Comparison of ENCODE assay signal across 23 cellular contexts in the genomic region with DNA sequence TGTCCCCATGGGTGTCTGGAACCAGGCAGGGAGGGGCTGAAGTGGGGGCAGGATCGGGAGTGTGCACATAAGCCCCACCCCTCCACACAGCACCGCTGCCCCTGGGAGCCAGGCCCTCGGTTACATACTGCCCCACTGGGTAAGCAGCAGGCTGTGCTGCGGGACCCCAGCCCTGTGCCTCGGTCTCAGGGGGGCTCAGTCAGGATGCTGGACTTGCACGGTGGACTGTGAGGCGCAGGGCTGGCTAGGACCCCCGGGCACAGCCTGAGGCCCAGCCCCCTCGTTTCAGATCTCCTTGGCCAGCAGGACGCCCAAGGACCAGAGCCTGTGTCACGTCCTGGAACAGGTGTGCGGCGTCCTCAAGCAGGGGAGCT. TPM values are rescaled to one million over a fixed set of nuclear protein-coding genes. Genes with fewer than 3 reads are reported as not detected.
DNase-seq lines count a peak whose midpoint lies in the region; ATAC-seq and TF ChIP-seq lines count a peak whose summit lies in the region.
"Had no signal": no experiment of that assay in that cellular context is flagged by ENCODE, and none has a peak within 500 bp of the region (broad histone marks: within the 10 kb centered on the region; RNA-seq: fewer than 3 reads in every experiment).

No MANE protein-coding gene starts in this region.

- H3K27ac Mint-ChIP-seq in chondrocyte (ENCODE audit: unreplicated experiment) = peak overlapping the region; percentile 17
- H3K27ac Mint-ChIP-seq: activated naive CD4-positive, alpha-beta T cell treated with anti-CD3 and anti-CD28 coated beads, Interleukin-2, amount 50 U/mL, for 24 hours had no signal

- no peak overlapping the region for H2AFZ ChIP-seq in osteoblast (ENCODE audit: low read length)

- no peaks in the 10 kb centered on the region for H3K9me3 Mint-ChIP-seq in chondrocyte (ENCODE audit: low read depth)
- H3K9me3 Mint-ChIP-seq: activated CD8-positive, alpha-beta T cell treated with anti-CD3 and anti-CD28 coated beads for 36 hours; activated naive CD4-positive, alpha-beta T cell treated with anti-CD3 and anti-CD28 coated beads, Interleukin-2, amount 50 U/mL, for 24 hours; activated T-cell treated with anti-CD3 and anti-CD28 coated beads, Interleukin-2, amount 50 U/mL, for 4 hours; naive thymus-derived CD4-positive, alpha-beta T cell had no signal

- H3K4me3 ChIP-seq in osteoblast (ENCODE audit: insufficient read depth, low read length) = no peak overlapping the region
- H3K4me3 ChIP-seq: esophagus muscularis mucosa had no signal

- DNase-seq in GM13976 (ENCODE audit: low spot score) (peak; percentile 31), chondrocyte (ENCODE audit: low spot score) (no peak), osteoblast (ENCODE audit: insufficient read length, low spot score, missing footprints) (peak; percentile 62), anterior cingulate cortex (lab: John Stamatoyannopoulos, UW) (no peak), cardiac septum (ENCODE audit: low spot score) (no peak)
- DNase-seq: activated CD8-positive, alpha-beta T cell treated with anti-CD3 and anti-CD28 coated beads for 36 hours; activated T-cell treated with anti-CD3 and anti-CD28 coated beads, Interleukin-2, amount 50 U/mL, for 4 hours; effector CD8-positive, alpha-beta T cell; KG1; naive thymus-derived CD4-positive, alpha-beta T cell; NCI-H187; NCI-H748 treated with DMSO at 0.1 percent for 48 hours; OCI-M1; SHP77; stimulated activated CD4-positive, alpha-beta T cell treated with anti-CD3 and anti-CD28 coated beads, Interleukin-2, amount 100 ng/mL, for 24 hours; stimulated activated naive CD4-positive, alpha-beta T cell treated with Interleukin-2 at 50 U/mL for 16 hours; SW 1271 had no signal

- H3K79me2 ChIP-seq in osteoblast (ENCODE audit: insufficient read depth, low read length) = no peaks in the 10 kb centered on the region

- no peak overlapping the region for H3K27ac ChIP-seq in osteoblast (ENCODE audit: low read depth, low read length)

- H3K27me3 ChIP-seq in osteoblast (ENCODE audit: insufficient read depth, low read length) = no peaks in the 10 kb centered on the region
- H3K27me3 ChIP-seq: esophagus muscularis mucosa had no signal

- peaks cover 7% of the 10 kb centered on the region for H3K4me1 Mint-ChIP-seq in chondrocyte (ENCODE audit: low read depth)
- H3K4me1 Mint-ChIP-seq: activated naive CD4-positive, alpha-beta T cell treated with anti-CD3 and anti-CD28 coated beads, Interleukin-2, amount 50 U/mL, for 24 hours had no signal

- H4K20me1 ChIP-seq in osteoblast (ENCODE audit: insufficient read depth, low read length) = peaks cover 21% of the 10 kb centered on the region

- H3K4me2 ChIP-seq in osteoblast (ENCODE audit: insufficient read depth, low read length) = no peak overlapping the region

- intact Hi-C loops in cardiac septum (cut with DNase I) = no loop called here

- H3K36me3 ChIP-seq in osteoblast (ENCODE audit: insufficient read depth, low read length) = peaks cover 48% of the 10 kb centered on the region

- peaks cover 5% of the 10 kb centered on the region for H3K36me3 Mint-ChIP-seq in chondrocyte (ENCODE audit: low read depth)

- TF ChIP-seq CTCF in GM13976 (IDR thresholded peaks at IDR 0.05; ENCODE audit: borderline replicate concordance, control extremely low read depth, extremely low read depth, insufficient read depth, missing control alignments) = no peak
- TF ChIP-seq CTCF in chondrocyte (IDR thresholded peaks at IDR 0.05) = no peak
- TF ChIP-seq CTCF in osteoblast (IDR thresholded peaks at IDR 0.05; ENCODE audit: extremely low read depth, low read depth, low read length) = no peak

- ATAC-seq in GM21381 (IDR thresholded peaks at IDR 0.05; ENCODE audit: unreplicated experiment) = no peak
- ATAC-seq: activated CD4-positive, CD25-positive, alpha-beta regulatory T cell treated with anti-CD3 and anti-CD28 coated beads, Interleukin-2, amount 50 U/mL, for 24 hours; activated CD8-positive, alpha-beta T cell treated with anti-CD3 and anti-CD28 coated beads for 36 hours; activated T-cell treated with anti-CD3 and anti-CD28 coated beads, Interleukin-2, amount 50 U/mL, for 4 hours; naive thymus-derived CD4-positive, alpha-beta T cell had no signal

- no peaks in the 10 kb centered on the region for H3K4me1 ChIP-seq in osteoblast (ENCODE audit: insufficient read depth, low read length)

- no peak overlapping the region for H3K4me3 Mint-ChIP-seq in chondrocyte (ENCODE audit: unreplicated experiment)
- H3K4me3 Mint-ChIP-seq: activated CD8-positive, alpha-beta T cell treated with anti-CD3 and anti-CD28 coated beads for 36 hours; activated naive CD4-positive, alpha-beta T cell treated with anti-CD3 and anti-CD28 coated beads, Interleukin-2, amount 50 U/mL, for 24 hours; activated T-cell treated with anti-CD3 and anti-CD28 coated beads, Interleukin-2, amount 50 U/mL, for 4 hours; naive thymus-derived CD4-positive, alpha-beta T cell had no signal

- no peaks in the 10 kb centered on the region for H3K27me3 Mint-ChIP-seq in chondrocyte (ENCODE audit: low read depth)
- H3K27me3 Mint-ChIP-seq: activated CD8-positive, alpha-beta T cell treated with anti-CD3 and anti-CD28 coated beads for 36 hours; activated naive CD4-positive, alpha-beta T cell treated with anti-CD3 and anti-CD28 coated beads, Interleukin-2, amount 50 U/mL, for 24 hours; naive thymus-derived CD4-positive, alpha-beta T cell had no signal

- in situ Hi-C loops in GM13976 (cut with MboI; ENCODE audit: low sequenced_read_pairs, unreplicated experiment) = loop anchor here (10.0 kb wide), 1 partner anchor 95 kb away; no protein-coding TSS in a partner anchor

- no peaks in the 10 kb centered on the region for H3K9me3 ChIP-seq in osteoblast (ENCODE audit: low read depth, low read length)
- H3K9me3 ChIP-seq: esophagus muscularis mucosa had no signal

RNA-seq across cellular contexts. Expression of gene MPND, which starts 16.3 kb away (rescaled TPM):
- total RNA-seq in chondrocyte (13.6 to 14.9 TPM (median 14.1 TPM) in 3 replicates), osteoblast (6.8 and 6.9 TPM in 2 replicates), cardiac septum (14.9 TPM)

RNA-seq across cellular contexts. Expression of gene STAP2, which starts 21.0 kb away (rescaled TPM):
- total RNA-seq in chondrocyte (0.85 to 2.0 TPM (median 1.0 TPM) in 3 replicates), osteoblast (2.4 and 2.5 TPM in 2 replicates), cardiac septum (0.83 TPM)

RNA-seq across cellular contexts. Expression of gene SH3GL1, which starts 40.7 kb away (rescaled TPM):
- total RNA-seq in chondrocyte (96.3 to 103 TPM (median 96.6 TPM) in 3 replicates), osteoblast (83.2 and 84.9 TPM in 2 replicates), cardiac septum (22.0 TPM)

RNA-seq across cellular contexts. Expression of gene CHAF1A, which starts 42.8 kb away (rescaled TPM):
- total RNA-seq in chondrocyte (6.6 to 20.5 TPM (median 7.1 TPM) in 3 replicates), osteoblast (3.6 and 5.6 TPM in 2 replicates), cardiac septum (5.1 TPM)

RNA-seq across cellular contexts. Expression of gene FSD1, which starts 55.2 kb away (rescaled TPM):
- total RNA-seq in chondrocyte (8.8 to 13.7 TPM (median 11.6 TPM) in 3 replicates), osteoblast (0.29 and 1.1 TPM in 2 replicates), cardiac septum (0.24 TPM)
- total RNA-seq: mesenteric fat pad, skeletal muscle tissue had no signal

Comparison
In these comparisons a context has a peak if more than half of its experiments do, and no peak if none do; other contexts are left out.
1. DNase-seq: peak in GM13976 (single experiment) and osteoblast (single experiment); none in chondrocyte (single experiment), anterior cingulate cortex (0 of 58) and cardiac septum (single experiment).